In the genomic region with DNA sequence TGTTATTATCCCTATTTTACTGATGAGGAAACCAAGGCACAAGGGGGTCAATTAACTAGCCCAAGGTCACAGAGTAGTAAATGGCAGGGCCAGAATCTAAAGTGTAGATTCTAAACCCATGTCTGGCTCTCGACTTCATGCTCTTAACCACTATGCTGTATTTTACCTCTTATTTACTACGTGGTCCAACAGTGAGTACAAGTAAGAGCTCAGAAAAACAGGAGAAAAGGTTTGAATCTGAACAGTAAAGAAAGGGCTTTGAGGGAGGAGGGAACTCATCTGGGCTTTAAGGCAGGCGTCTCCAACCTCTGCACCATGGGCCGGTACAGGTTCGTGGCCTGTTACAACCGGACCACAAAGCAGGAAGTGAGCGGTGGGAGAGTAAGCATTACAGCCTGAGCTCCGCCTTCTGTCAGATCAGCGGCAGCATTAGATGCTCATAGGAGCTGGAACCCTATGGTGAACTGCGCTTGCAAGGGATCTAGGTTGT, we compare ENCODE assay signal across 8 cellular contexts.
DNase-seq lines count a peak whose midpoint lies in the region; ATAC-seq and TF ChIP-seq lines count a peak whose summit lies in the region.

No MANE protein-coding gene starts in this region.

- peak overlapping the region; percentile 47 for H3K4me3 Mint-ChIP-seq in activated B cell treated with CpG ODN at 0.5 μM for 24 hours
- H3K4me3 Mint-ChIP-seq in effector memory CD8-positive, alpha-beta T cell: peak overlapping the region; percentile 61 to 63

- TF ChIP-seq POLR2A in lower leg skin (IDR thresholded peaks at IDR 0.05): no peak

- DNase-seq in activated B cell treated with CpG ODN at 0.5 μM for 24 hours: peak; percentile 36
- peak; percentile 51 to 54 (median 53) for DNase-seq in effector memory CD8-positive, alpha-beta T cell
- peak; percentile 68 for DNase-seq in stimulated activated CD8-positive, alpha-beta memory T cell treated with anti-CD3 and anti-CD28 coated beads, Interleukin-4, amount 100 ng/mL, for 48 hours
- no peak for DNase-seq in NCI-H446 (lab: John Stamatoyannopoulos, UW)
- DNase-seq in lower leg skin (ENCODE audit: low spot score in 2 of 2): no peak
- DNase-seq in SJCRH30: no peak

- POLR2A ChIA-PET in activated B cell treated with CpG ODN at 0.5 μM for 24 hours (lab: Charles Lee): interaction anchor here (0.9 kb wide), 1 partner anchor 93 kb away, joined by 3 read pairs; the partner anchor contains the start of gene CEP95

- no peak for TF ChIP-seq CTCF in activated B cell treated with CpG ODN at 0.5 μM for 24 hours (IDR thresholded peaks at IDR 0.05)
- no peak for TF ChIP-seq CTCF in lower leg skin (IDR thresholded peaks at IDR 0.05)

- no peaks in the 10 kb centered on the region for H3K9me3 Mint-ChIP-seq in activated B cell treated with CpG ODN at 0.5 μM for 24 hours
- H3K9me3 Mint-ChIP-seq in effector memory CD8-positive, alpha-beta T cell: no peaks in the 10 kb centered on the region

- intact Hi-C loops in activated B cell treated with CpG ODN at 0.5 μM for 24 hours (cut with micrococcal nuclease): loop anchor here (5.0 kb wide), 1 partner anchor 48 kb away; no protein-coding TSS in a partner anchor
- intact Hi-C loops in lower leg skin (cut with DNase I; ENCODE audit: low total_unique reads): no loop called here

- CTCF ChIA-PET in activated B cell treated with CpG ODN at 0.5 μM for 24 hours (lab: Charles Lee): interaction anchor here (1.1 to 2.3 kb wide), 3 partner anchors 50 to 361 kb away, joined by 3 to 8 read pairs (median 6); no protein-coding TSS in a partner anchor

- 78 to 85% methylated on average over 10 of the region's 10 CpGs for WGBS in lower leg skin, 2 donors

- peaks cover 32% of the 10 kb centered on the region for H3K4me1 Mint-ChIP-seq in activated B cell treated with CpG ODN at 0.5 μM for 24 hours
- H3K4me1 Mint-ChIP-seq in effector memory CD8-positive, alpha-beta T cell (ENCODE audit: low read depth in 2 of 2): peaks cover 16 to 40% of the 10 kb centered on the region in 2 donors

- no peak overlapping the region for H3K4me3 ChIP-seq in lower leg skin (ENCODE audit: low read depth, poor library complexity, severe bottlenecking)
- no peak overlapping the region for H3K4me3 ChIP-seq in SJCRH30

- H3K4me1 ChIP-seq in SJCRH30: no peaks in the 10 kb centered on the region

- ATAC-seq in GM18868 (IDR thresholded peaks at IDR 0.05; ENCODE audit: unreplicated experiment): peak; percentile 74
- peak; percentile 87 for ATAC-seq in HG03039 (IDR thresholded peaks at IDR 0.05; ENCODE audit: unreplicated experiment)
- ATAC-seq in activated B cell treated with CpG ODN at 0.5 μM for 24 hours (ENCODE audit: low read depth): peak; percentile 100
- peak; percentile 100 for ATAC-seq in effector memory CD8-positive, alpha-beta T cell (replicated peaks)

- no peaks in the 10 kb centered on the region for H3K27me3 ChIP-seq in SJCRH30

- no peaks in the 10 kb centered on the region for H3K36me3 ChIP-seq in SJCRH30

- H3K27ac ChIP-seq in SJCRH30: no peak overlapping the region

- H3K9me3 ChIP-seq in SJCRH30 (replicated peaks): no peaks in the 10 kb centered on the region

- peak overlapping the region; percentile 71 for H3K27ac Mint-ChIP-seq in activated B cell treated with CpG ODN at 0.5 μM for 24 hours
- peak overlapping the region; percentile 78 to 88 for H3K27ac Mint-ChIP-seq in effector memory CD8-positive, alpha-beta T cell

- H3K27me3 Mint-ChIP-seq in activated B cell treated with CpG ODN at 0.5 μM for 24 hours: no peaks in the 10 kb centered on the region
- H3K27me3 Mint-ChIP-seq in effector memory CD8-positive, alpha-beta T cell: no peaks in the 10 kb centered on the region

- H3K36me3 Mint-ChIP-seq in activated B cell treated with CpG ODN at 0.5 μM for 24 hours (ENCODE audit: low read depth): peaks cover 15% of the 10 kb centered on the region
- peaks cover 40% of the 10 kb centered on the region for H3K36me3 Mint-ChIP-seq in effector memory CD8-positive, alpha-beta T cell (ENCODE audit: insufficient read depth)

Comparison
In these comparisons a context has a peak if more than half of its experiments do, and no peak if none do; other contexts are left out.
1. DNase-seq: peak in activated B cell treated with CpG ODN at 0.5 μM for 24 hours (single experiment), effector memory CD8-positive, alpha-beta T cell (3 of 3) and stimulated activated CD8-positive, alpha-beta memory T cell treated with anti-CD3 and anti-CD28 coated beads, Interleukin-4, amount 100 ng/mL, for 48 hours (single experiment); none in NCI-H446 (0 of 2), lower leg skin (0 of 2) and SJCRH30 (0 of 2).
2. Peak in every context shown above with its lines, with median percentiles within 50 percentile points of each other: ATAC-seq.